Comparison of ENCODE assay signal across 18 cellular contexts in genomic region chr18:45328271-45328670, GRCh38.
"Had no signal": no experiment of that assay in that cellular context is flagged by ENCODE, and none has a peak within 500 bp of the region (broad histone marks: within the 10 kb centered on the region; RNA-seq: fewer than 3 reads in every experiment).

No MANE protein-coding gene starts in this region.

- ATAC-seq: activated naive CD4-positive, alpha-beta T cell treated with anti-CD3 and anti-CD28 coated beads, Interleukin-2, amount 50 U/mL, for 72 hours; activated T-cell treated with anti-CD3 and anti-CD28 coated beads, Interleukin-2, amount 50 U/mL, for 4 hours; naive thymus-derived CD4-positive, alpha-beta T cell; T-cell had no signal

- H3K9me3 ChIP-seq: esophagus squamous epithelium, ovary, tibial nerve had no signal

- DNase-seq: activated CD4-positive, alpha-beta memory T cell treated with anti-CD3 and anti-CD28 coated beads for 36 hours; activated CD4-positive, alpha-beta T cell treated with anti-CD3 and anti-CD28 coated beads for 1 hour; activated effector memory CD4-positive, alpha-beta T cell treated with anti-CD3 and anti-CD28 coated beads, Interleukin-2, amount 50 U/mL, for 16 hours; activated T-cell treated with anti-CD3 and anti-CD28 coated beads, Interleukin-2, amount 50 U/mL, for 4 hours; esophagus squamous epithelium; foreskin fibroblast; head of caudate nucleus; islet precursor cell; midbrain; naive thymus-derived CD4-positive, alpha-beta T cell; ovary; retina; T-cell; T1000 had no signal

- H3K27me3 ChIP-seq: ovary, tibial nerve had no signal

- H3K27ac ChIP-seq: ovary, SK-N-MC had no signal

- H3K4me3 ChIP-seq: esophagus squamous epithelium, ovary, SK-N-MC, smooth muscle cell, tibial nerve had no signal

- H3K36me3 ChIP-seq: esophagus squamous epithelium, ovary, tibial nerve had no signal

- H3K4me2 ChIP-seq: smooth muscle cell had no signal
